In genomic region chr6:41504526-41505021, GRCh38 we compare ENCODE assay signal across 9 cellular contexts. TPM values are rescaled to one million over a fixed set of nuclear protein-coding genes. Genes with fewer than 3 reads are reported as not detected.
DNase-seq lines count a peak whose midpoint lies in the region; ATAC-seq and TF ChIP-seq lines count a peak whose summit lies in the region.
"Had no signal": no experiment of that assay in that cellular context is flagged by ENCODE, and none has a peak within 500 bp of the region (broad histone marks: within the 10 kb centered on the region; RNA-seq: fewer than 3 reads in every experiment).

No MANE protein-coding gene starts in this region.

- H2AFZ ChIP-seq in H9 (ENCODE audit: low read length), result no peak overlapping the region

- H3K27ac Mint-ChIP-seq in CD14-positive monocyte (no peak overlapping the region), H9 (peak overlapping the region in 1 of 3 experiments; percentile 9; a peak in 1 of 7 replicates), neural crest cell (ENCODE audit: unreplicated experiment) (peak overlapping the region; percentile 62)

- H3K27me3 ChIP-seq in H9 (ENCODE audit: insufficient read depth, low read length) (peaks cover 43% of the 10 kb centered on the region), dorsolateral prefrontal cortex (peaks cover 0 to 41% (median 8%) of the 10 kb centered on the region in 45 donors)

- H3K79me2 ChIP-seq in H9 (ENCODE audit: insufficient read depth, low read length), result no peaks in the 10 kb centered on the region

- no peak overlapping the region for H4K8ac ChIP-seq in H9 (replicated peaks; ENCODE audit: insufficient read length, low read depth, low read length)

- H3K4me3 ChIP-seq in dorsolateral prefrontal cortex, result peak overlapping the region in 56 of 59 donors; percentile 16 to 68 (median 49)

- H2BK12ac ChIP-seq in H9 (ENCODE audit: insufficient read length, low read depth, low read length), result no peak overlapping the region

- H4K5ac ChIP-seq in H9 (ENCODE audit: insufficient read length, low read depth, low read length), result no peak overlapping the region

- no peak overlapping the region for H3K18ac ChIP-seq in H9 (ENCODE audit: insufficient read length, low read depth, low read length)

- peaks cover 0 to 8% (median 4%) of the 10 kb centered on the region in 7 donors for H3K9me3 Mint-ChIP-seq in CD14-positive monocyte
- peaks cover 0 to 2% of the 10 kb centered on the region in 2 experiments; a peak in 1 of 5 replicates for H3K9me3 Mint-ChIP-seq in H9
- H3K9me3 Mint-ChIP-seq in neural crest cell, result no peaks in the 10 kb centered on the region

- H3K4me1 Mint-ChIP-seq in CD14-positive monocyte, result peaks cover 18% of the 10 kb centered on the region
- H3K4me1 Mint-ChIP-seq in H9, result peaks cover 34 to 38% of the 10 kb centered on the region in 2 experiments
- peaks cover 42% of the 10 kb centered on the region for H3K4me1 Mint-ChIP-seq in neural crest cell

- H2AK5ac ChIP-seq in H9 (ENCODE audit: insufficient read length, low read length), result no peak overlapping the region

- no peaks in the 10 kb centered on the region for H3K9me3 ChIP-seq in H9 (ENCODE audit: control insufficient read depth, low read depth, low read length)

- no peak overlapping the region for H2BK5ac ChIP-seq in H9 (ENCODE audit: insufficient read length, low read length)

- H3K4me3 Mint-ChIP-seq in CD14-positive monocyte (peak overlapping the region; percentile 57 to 58), H9 (peak overlapping the region; percentile 45 to 78), neural crest cell (peak overlapping the region; percentile 73)

- no peak overlapping the region for H2BK20ac ChIP-seq in H9 (ENCODE audit: low read depth, low read length, poor library complexity, severe bottlenecking)

- H3K4me1 ChIP-seq in H9 (ENCODE audit: insufficient read depth, low read length), result peaks cover 2% of the 10 kb centered on the region; the same call in 1 of the 2 replicates

- no CpG with 5 or more reads among the region's 18 CpGs for WGBS in H9 (ENCODE audit: extremely low coverage, insufficient read length, low lambda C conversion rate)

- no peak overlapping the region for H2BK15ac ChIP-seq in H9 (ENCODE audit: low read depth, low read length)

- no peak overlapping the region for H3K9ac ChIP-seq in H9 (ENCODE audit: extremely low read depth, insufficient read length, low read length)

- H3K4me2 ChIP-seq in H9 (ENCODE audit: insufficient read depth, insufficient read length, low read length), result peak overlapping the region; percentile 64

- no peak overlapping the region for H2BK120ac ChIP-seq in H9 (ENCODE audit: low read depth, low read length, poor library complexity, severe bottlenecking)

- no peak overlapping the region for H3T11ph ChIP-seq in H9 (ENCODE audit: low read length)

- DNase-seq in CD14-positive monocyte (ENCODE audit: low spot score) (no peak), H9 (no peak), dorsolateral prefrontal cortex (no peak), neural crest cell (ENCODE audit: low read depth, low spot score) (no peak), DMS114 treated with DMSO at 0.1 percent for 48 hours (lab: John Stamatoyannopoulos, UW; ENCODE audit: unreplicated experiment) (no peak)
- no peak for DNase-seq in activated CD4-positive, alpha-beta T cell treated with anti-CD3 and anti-CD28 coated beads, Interleukin-2, amount 50 U/mL, for 4 hours
- DNase-seq in stimulated activated naive CD4-positive, alpha-beta T cell treated with Interleukin-2 at 50 U/mL for 16 hours (lab: John Stamatoyannopoulos, UW), result no peak

- peaks cover 22% of the 10 kb centered on the region for H3K23me2 ChIP-seq in H9 (ENCODE audit: insufficient read length, low read depth, low read length, poor library complexity, severe bottlenecking)

- ATAC-seq in GM21515 (IDR thresholded peaks at IDR 0.05; ENCODE audit: unreplicated experiment), result no peak

- H3K23ac ChIP-seq in H9 (ENCODE audit: insufficient read length, low read depth, low read length), result no peak overlapping the region

- H3K36me3 Mint-ChIP-seq in CD14-positive monocyte (peaks cover 0 to 5% of the 10 kb centered on the region in 2 donors), H9 (ENCODE audit: insufficient read depth in 1 of 3, low read depth in 3 of 3) (no peaks in the 10 kb centered on the region), neural crest cell (ENCODE audit: low read depth) (no peaks in the 10 kb centered on the region)

- H4K20me1 ChIP-seq in H9 (ENCODE audit: control insufficient read depth, insufficient read depth, insufficient read length), result peaks cover 2% of the 10 kb centered on the region

- H3K27me3 Mint-ChIP-seq in CD14-positive monocyte (ENCODE audit: low read depth in 3 of 3) (peaks cover 69 to 85% (median 70%) of the 10 kb centered on the region in 3 donors), H9 (ENCODE audit: low read depth) (peaks cover 94% of the 10 kb centered on the region), neural crest cell (ENCODE audit: low read depth) (peaks cover 68% of the 10 kb centered on the region)

- no peak overlapping the region for H3K56ac ChIP-seq in H9 (ENCODE audit: insufficient read length, low read depth, low read length)

- H3K79me1 ChIP-seq in H9 (ENCODE audit: insufficient read depth, low read depth, low read length, poor library complexity, severe bottlenecking), result no peaks in the 10 kb centered on the region

- H4K91ac ChIP-seq in H9 (ENCODE audit: insufficient read length, low read depth, low read length), result no peak overlapping the region

- H3K27ac ChIP-seq in H9 (ENCODE audit: insufficient read length, low read depth, low read length) (no peak overlapping the region), dorsolateral prefrontal cortex (peak overlapping the region in 16 of 59 donors; percentile 6 to 81 (median 48))
- H3K27ac ChIP-seq: epithelial cell of prostate had no signal

- TF ChIP-seq CTCF in CD14-positive monocyte (IDR thresholded peaks at IDR 0.05) (no peak), H9 (conservative IDR thresholded peaks at IDR 0.05) (no peak), dorsolateral prefrontal cortex (IDR thresholded peaks at IDR 0.05 in 54 of 56, conservative IDR thresholded peaks at IDR 0.05 in 2 of 56; ENCODE audit: low read depth in 1 of 56, partially characterized antibody in 56 of 56) (no peak), neural crest cell (conservative IDR thresholded peaks at IDR 0.05) (no peak)

- H3K14ac ChIP-seq in H9 (ENCODE audit: insufficient read depth, low read length), result no peak overlapping the region

- no peak overlapping the region for H3K4ac ChIP-seq in H9 (ENCODE audit: low read depth, low read length)

- intact Hi-C loops in CD14-positive monocyte (cut with micrococcal nuclease), result no loop called here
- intact Hi-C loops in dorsolateral prefrontal cortex (cut with DNase I), result loop anchor here in 1 of 2 donors (2.0 to 5.0 kb wide), 3 partner anchors 40 to 83 kb away; no protein-coding TSS in a partner anchor

RNA-seq across cellular contexts. Expression of gene FOXP4, which starts 41.6 kb away (rescaled TPM):
- under 1 TPM; 0.62 to 0.65 TPM for polyA plus RNA-seq in CD14-positive monocyte
- total RNA-seq in H9 (2021) (18.2 and 19.0 TPM in 2 replicates), dorsolateral prefrontal cortex (10 to 100 TPM; 19.2 to 35.8 (median 25.0) TPM), neural crest cell (57.9 and 62.4 TPM in 2 replicates)
